ENCODE assay signal across 26 cellular contexts in genomic region chrX:39247536-39247935, GRCh38.
DNase-seq lines count a peak whose midpoint lies in the region; ATAC-seq and FAIRE-seq lines count a peak whose summit lies in the region.
"Had no signal": no experiment of that assay in that cellular context is flagged by ENCODE, and none has a peak within 500 bp of the region (broad histone marks: within the 10 kb centered on the region; RNA-seq: fewer than 3 reads in every experiment).

No MANE protein-coding gene starts in this region.

- DNase-seq in frontal cortex (ENCODE audit: low spot score in 2 of 2), result no peak
- DNase-seq in midbrain (lab: John Stamatoyannopoulos, UW), result peak; percentile 33
- DNase-seq in CD4-positive, alpha-beta memory T cell, result no peak
- DNase-seq in T-cell, result no peak
- no peak for DNase-seq in activated effector memory CD4-positive, alpha-beta T cell treated with Interleukin-2 at 50 U/mL for 16 hours
- DNase-seq: Calu3, DMS153, GOT3, MM.1S, NCI-H1694, NCI-H2029 treated with DMSO at 0.1 percent for 48 hours, NCI-H2171, NCI-H226, NCI-H510A, NCI-H69, SHP77 had no signal

- ATAC-seq in T-cell (replicated peaks in 1 of 4), result no peak
- ATAC-seq: Panc1 had no signal

- POLR2A ChIA-PET in CD4-positive, alpha-beta memory T cell (lab: Charles Lee; ENCODE audit: partially characterized antibody), result no interaction called here
- POLR2A ChIA-PET in T-cell (lab: Charles Lee), result interaction anchor here in 1 of 2 donors (0.6 kb wide), 1 partner anchor 22 kb away, joined by 3 read pairs; no protein-coding TSS in a partner anchor

- peaks cover 5% of the 10 kb centered on the region for H3K4me1 ChIP-seq in CD4-positive, alpha-beta memory T cell (ENCODE audit: insufficient read depth, low read length)

- CTCF ChIA-PET in CD4-positive, alpha-beta memory T cell (lab: Charles Lee; ENCODE audit: partially characterized antibody), result no interaction called here
- CTCF ChIA-PET in T-cell (lab: Charles Lee), result no interaction called here

- H3K27me3 ChIP-seq in CD4-positive, alpha-beta memory T cell (ENCODE audit: insufficient read depth, low read length), result no peaks in the 10 kb centered on the region

- no peaks in the 10 kb centered on the region for H3K27me3 Mint-ChIP-seq in CD4-positive, alpha-beta memory T cell
- peaks cover 0 to 4% of the 10 kb centered on the region in 2 donors for H3K27me3 Mint-ChIP-seq in T-cell
- H3K27me3 Mint-ChIP-seq: B cell had no signal

- no peak overlapping the region for H3K27ac Mint-ChIP-seq in CD4-positive, alpha-beta memory T cell
- H3K27ac Mint-ChIP-seq in T-cell, result no peak overlapping the region
- H3K27ac Mint-ChIP-seq: B cell, CD14-positive monocyte, IgD-negative memory B cell had no signal

- no peak overlapping the region for H3K4me3 Mint-ChIP-seq in CD4-positive, alpha-beta memory T cell
- no peak overlapping the region for H3K4me3 Mint-ChIP-seq in T-cell
- H3K4me3 Mint-ChIP-seq: B cell, CD14-positive monocyte, IgD-negative memory B cell had no signal

- FAIRE-seq in frontal cortex (lab: Jason Lieb, UNC), result peak; percentile 15

- H3K9me3 Mint-ChIP-seq in CD4-positive, alpha-beta memory T cell, result no peaks in the 10 kb centered on the region
- H3K9me3 Mint-ChIP-seq in T-cell, result no peaks in the 10 kb centered on the region
- H3K9me3 Mint-ChIP-seq: CD14-positive monocyte had no signal

- H3K4me3 ChIP-seq in CD4-positive, alpha-beta memory T cell (ENCODE audit: low read length in 2 of 2), result no peak overlapping the region
- H3K4me3 ChIP-seq: HAP-1 had no signal

- peak overlapping the region; percentile 86 for H3K27ac ChIP-seq in angular gyrus (ENCODE audit: low read depth, low read length)
- H3K27ac ChIP-seq in temporal lobe (ENCODE audit: low read depth, low read length), result peak overlapping the region; percentile 91
- no peak overlapping the region for H3K27ac ChIP-seq in CD4-positive, alpha-beta memory T cell (ENCODE audit: low read depth, low read length)
- H3K27ac ChIP-seq: HL-60, KMS-11, RWPE1 had no signal

- no peaks in the 10 kb centered on the region for H3K9me3 ChIP-seq in CD4-positive, alpha-beta memory T cell (ENCODE audit: control insufficient read depth in 1 of 2, low read length in 2 of 2)
- H3K9me3 ChIP-seq: HAP-1 had no signal

- H3K36me3 Mint-ChIP-seq in CD4-positive, alpha-beta memory T cell, result no peaks in the 10 kb centered on the region
- no peaks in the 10 kb centered on the region for H3K36me3 Mint-ChIP-seq in T-cell
- H3K36me3 Mint-ChIP-seq: CD14-positive monocyte, IgD-negative memory B cell had no signal

- intact Hi-C loops in CD4-positive, alpha-beta memory T cell (cut with micrococcal nuclease), result no loop called here

- H3K36me3 ChIP-seq in CD4-positive, alpha-beta memory T cell (ENCODE audit: insufficient read depth, low read length), result no peaks in the 10 kb centered on the region
- H3K36me3 ChIP-seq: HAP-1 had no signal

- peaks cover 0 to 11% (median 8%) of the 10 kb centered on the region in 4 donors for H3K4me1 Mint-ChIP-seq in CD4-positive, alpha-beta memory T cell
- peaks cover 9 to 14% (median 9%) of the 10 kb centered on the region in 3 donors for H3K4me1 Mint-ChIP-seq in T-cell
- H3K4me1 Mint-ChIP-seq: B cell, CD14-positive monocyte had no signal
